Comparison of ENCODE assay signal across 8 cellular contexts in genomic region chr5:111063709-111064322, GRCh38. TPM values are rescaled to one million over a fixed set of nuclear protein-coding genes. Genes with fewer than 3 reads are reported as not detected.
DNase-seq lines count a peak whose midpoint lies in the region; ATAC-seq and FAIRE-seq lines count a peak whose summit lies in the region.

No MANE protein-coding gene starts in this region.

- ATAC-seq in activated CD4-positive, CD25-positive, alpha-beta regulatory T cell treated with anti-CD3 and anti-CD28 coated beads, Interleukin-2, amount 50 U/mL, for 24 hours = peak; percentile 38 to 46
- peak; percentile 82 for ATAC-seq in HG03432 (IDR thresholded peaks at IDR 0.05; ENCODE audit: unreplicated experiment)
- peak; percentile 49 for ATAC-seq in activated T-helper 17 cell treated with anti-CD3 and anti-CD28 coated beads, Interleukin-2, amount 50 U/mL, for 72 hours (replicated peaks)

- H3K27ac Mint-ChIP-seq in activated T-helper 17 cell treated with anti-CD3 and anti-CD28 coated beads, Interleukin-2, amount 50 U/mL, for 72 hours = no peak overlapping the region
- no peak overlapping the region for H3K27ac Mint-ChIP-seq in activated T-helper 1 cell treated with anti-CD3 and anti-CD28 coated beads, Interleukin-12 subunit alpha, Interleukin-12 subunit beta, Interleukin-2, Interleukin-4 antibody, amounts not matched to agents 30 ng/mL and 10 ng/mL and 1 ng/mL, durations not matched to agents 14 hours and 24 hours and 36 hours

- intact Hi-C loops in activated T-helper 1 cell treated with anti-CD3 and anti-CD28 coated beads, Interleukin-12 subunit alpha, Interleukin-12 subunit beta, Interleukin-2, Interleukin-4 antibody, amounts not matched to agents 30 ng/mL and 10 ng/mL and 1 ng/mL, durations not matched to agents 14 hours and 24 hours and 36 hours (cut with micrococcal nuclease) = loop anchor here (2.0 kb wide), 1 partner anchor 307 kb away; no protein-coding TSS in a partner anchor

- no peak overlapping the region for H3K4me3 Mint-ChIP-seq in activated T-helper 17 cell treated with anti-CD3 and anti-CD28 coated beads, Interleukin-2, amount 50 U/mL, for 72 hours
- no peak overlapping the region for H3K4me3 Mint-ChIP-seq in activated T-helper 1 cell treated with anti-CD3 and anti-CD28 coated beads, Interleukin-12 subunit alpha, Interleukin-12 subunit beta, Interleukin-2, Interleukin-4 antibody, amounts not matched to agents 30 ng/mL and 10 ng/mL and 1 ng/mL, durations not matched to agents 14 hours and 24 hours and 36 hours

- no peaks in the 10 kb centered on the region for H3K9me3 Mint-ChIP-seq in activated T-helper 17 cell treated with anti-CD3 and anti-CD28 coated beads, Interleukin-2, amount 50 U/mL, for 72 hours
- no peaks in the 10 kb centered on the region for H3K9me3 Mint-ChIP-seq in activated T-helper 1 cell treated with anti-CD3 and anti-CD28 coated beads, Interleukin-12 subunit alpha, Interleukin-12 subunit beta, Interleukin-2, Interleukin-4 antibody, amounts not matched to agents 30 ng/mL and 10 ng/mL and 1 ng/mL, durations not matched to agents 14 hours and 24 hours and 36 hours

- H3K4me1 Mint-ChIP-seq in activated T-helper 17 cell treated with anti-CD3 and anti-CD28 coated beads, Interleukin-2, amount 50 U/mL, for 72 hours = no peaks in the 10 kb centered on the region
- H3K4me1 Mint-ChIP-seq in activated T-helper 1 cell treated with anti-CD3 and anti-CD28 coated beads, Interleukin-12 subunit alpha, Interleukin-12 subunit beta, Interleukin-2, Interleukin-4 antibody, amounts not matched to agents 30 ng/mL and 10 ng/mL and 1 ng/mL, durations not matched to agents 14 hours and 24 hours and 36 hours (ENCODE audit: low read depth) = no peaks in the 10 kb centered on the region

- FAIRE-seq in frontal cortex (lab: Jason Lieb, UNC) = no peak

- no peaks in the 10 kb centered on the region for H3K36me3 Mint-ChIP-seq in activated T-helper 17 cell treated with anti-CD3 and anti-CD28 coated beads, Interleukin-2, amount 50 U/mL, for 72 hours (ENCODE audit: low read depth)
- H3K36me3 Mint-ChIP-seq in activated T-helper 1 cell treated with anti-CD3 and anti-CD28 coated beads, Interleukin-12 subunit alpha, Interleukin-12 subunit beta, Interleukin-2, Interleukin-4 antibody, amounts not matched to agents 30 ng/mL and 10 ng/mL and 1 ng/mL, durations not matched to agents 14 hours and 24 hours and 36 hours (ENCODE audit: low read depth) = no peaks in the 10 kb centered on the region

- peaks cover 42% of the 10 kb centered on the region for H3K27me3 Mint-ChIP-seq in activated T-helper 17 cell treated with anti-CD3 and anti-CD28 coated beads, Interleukin-2, amount 50 U/mL, for 72 hours
- H3K27me3 Mint-ChIP-seq in activated T-helper 1 cell treated with anti-CD3 and anti-CD28 coated beads, Interleukin-12 subunit alpha, Interleukin-12 subunit beta, Interleukin-2, Interleukin-4 antibody, amounts not matched to agents 30 ng/mL and 10 ng/mL and 1 ng/mL, durations not matched to agents 14 hours and 24 hours and 36 hours (ENCODE audit: insufficient read depth) = peaks cover 54% of the 10 kb centered on the region

- DNase-seq in activated CD4-positive, CD25-positive, alpha-beta regulatory T cell (lab: John Stamatoyannopoulos, UW) = no peak
- DNase-seq in putamen (ENCODE audit: low spot score) (peak; percentile 3), frontal cortex (ENCODE audit: low spot score in 2 of 2) (no peak)
- DNase-seq in activated T-helper 1 cell treated with anti-CD3 and anti-CD28 coated beads, Interleukin-12 subunit alpha, Interleukin-12 subunit beta, Interleukin-2, Interleukin-4 antibody, amounts not matched to agents 30 ng/mL and 10 ng/mL and 1 ng/mL, durations not matched to agents 14 hours and 24 hours and 36 hours (ENCODE audit: low spot score) = no peak
- DNase-seq in activated CD4-positive, alpha-beta T cell treated with anti-CD3 and anti-CD28 coated beads, Interleukin-2, amount 50 U/mL, for 48 hours = no peak

RNA-seq across cellular contexts. Expression of gene TSLP, which starts 7.7 kb away (rescaled TPM):
- under 1 TPM; 0.13 to 0.24 TPM for total RNA-seq in activated T-helper 17 cell treated with anti-CD3 and anti-CD28 coated beads, Interleukin-2, amount 50 U/mL, for 72 hours
- 0.17 and 0.47 TPM in 2 replicates for total RNA-seq in activated T-helper 1 cell treated with anti-CD3 and anti-CD28 coated beads, Interleukin-12 subunit alpha, Interleukin-12 subunit beta, Interleukin-2, Interleukin-4 antibody, amounts not matched to agents 30 ng/mL and 10 ng/mL and 1 ng/mL, durations not matched to agents 14 hours and 24 hours and 36 hours
- total RNA-seq in frontal cortex = not detected

RNA-seq across cellular contexts. Expression of gene WDR36, which starts 28.3 kb away (rescaled TPM):
- total RNA-seq in activated T-helper 17 cell treated with anti-CD3 and anti-CD28 coated beads, Interleukin-2, amount 50 U/mL, for 72 hours = 10 to 100 TPM; 34.3 to 58.7 TPM
- 82.5 and 85.7 TPM in 2 replicates for total RNA-seq in activated T-helper 1 cell treated with anti-CD3 and anti-CD28 coated beads, Interleukin-12 subunit alpha, Interleukin-12 subunit beta, Interleukin-2, Interleukin-4 antibody, amounts not matched to agents 30 ng/mL and 10 ng/mL and 1 ng/mL, durations not matched to agents 14 hours and 24 hours and 36 hours
- 43.6 TPM for total RNA-seq in frontal cortex
